In the genomic region with DNA sequence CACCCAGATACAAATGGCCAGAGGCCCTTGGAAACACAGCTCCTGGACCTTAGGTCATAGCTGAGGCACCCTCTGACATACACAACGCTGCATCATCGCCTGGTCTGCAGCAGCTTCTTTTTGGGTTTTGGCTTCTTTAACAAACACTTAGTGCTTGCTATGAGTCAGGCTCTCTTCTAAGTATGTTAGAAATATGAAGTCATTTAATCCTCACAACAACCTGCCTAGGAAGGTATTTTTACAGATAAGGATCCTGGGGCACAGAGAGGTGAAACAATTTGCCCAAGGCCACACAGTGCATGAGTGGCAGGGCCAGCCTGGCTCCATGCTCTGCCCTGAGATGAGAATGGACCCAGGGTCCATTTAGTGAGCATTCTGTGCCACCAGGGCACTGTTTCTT, we compare ENCODE assay signal across 13 cellular contexts.
DNase-seq lines count a peak whose midpoint lies in the region; ATAC-seq and TF ChIP-seq lines count a peak whose summit lies in the region.
"Had no signal": no experiment of that assay in that cellular context is flagged by ENCODE, and none has a peak within 500 bp of the region (broad histone marks: within the 10 kb centered on the region; RNA-seq: fewer than 3 reads in every experiment).

No MANE protein-coding gene starts in this region.

- H3K36me3 ChIP-seq in adipocyte (ENCODE audit: control insufficient read depth, insufficient read depth, low read length, severe bottlenecking) = no peaks in the 10 kb centered on the region
- H3K36me3 ChIP-seq: cardiac muscle cell, stomach had no signal

- no peak overlapping the region for H3K4me3 ChIP-seq in adipocyte (ENCODE audit: low read length)
- no peak overlapping the region for H3K4me3 ChIP-seq in fibroblast of mammary gland (ENCODE audit: control insufficient read depth, low read depth, low read length)
- H3K4me3 ChIP-seq: cardiac muscle cell, stomach had no signal

- POLR2A ChIA-PET in activated CD8-positive, alpha-beta T cell treated with anti-CD3 and anti-CD28 coated beads for 36 hours (lab: Charles Lee) = no interaction called here
- POLR2A ChIA-PET in activated CD8-positive, alpha-beta T cell treated with anti-CD3 and anti-CD28 coated beads, Interleukin-2, amount 10 ng/mL, durations not matched to agents 7 days and 5 days (lab: Charles Lee) = interaction anchor here (1.0 kb wide), 1 partner anchor 211 kb away, joined by 3 read pairs; no protein-coding TSS in a partner anchor

- intact Hi-C loops in activated CD8-positive, alpha-beta T cell treated with anti-CD3 and anti-CD28 coated beads for 36 hours (cut with micrococcal nuclease) = loop anchor here (5.0 kb wide), 1 partner anchor 102 kb away; no protein-coding TSS in a partner anchor

- peaks cover 25% of the 10 kb centered on the region for H3K4me1 ChIP-seq in adipocyte (ENCODE audit: control insufficient read depth, insufficient read depth, low read length)

- no peaks in the 10 kb centered on the region for H3K9me3 ChIP-seq in adipocyte (ENCODE audit: control insufficient read depth, low read length)
- H3K9me3 ChIP-seq: stomach had no signal

- H3K36me3 Mint-ChIP-seq in activated CD8-positive, alpha-beta T cell treated with anti-CD3 and anti-CD28 coated beads for 36 hours (ENCODE audit: low read depth) = no peaks in the 10 kb centered on the region
- no peaks in the 10 kb centered on the region for H3K36me3 Mint-ChIP-seq in activated CD8-positive, alpha-beta T cell treated with anti-CD3 and anti-CD28 coated beads, Interleukin-2, amount 10 ng/mL, durations not matched to agents 7 days and 5 days (ENCODE audit: low read depth)
- H3K36me3 Mint-ChIP-seq: CD8-positive, alpha-beta memory T cell had no signal

- no peaks in the 10 kb centered on the region for H3K9me3 Mint-ChIP-seq in activated CD8-positive, alpha-beta T cell treated with anti-CD3 and anti-CD28 coated beads for 36 hours
- no peaks in the 10 kb centered on the region for H3K9me3 Mint-ChIP-seq in activated CD8-positive, alpha-beta T cell treated with anti-CD3 and anti-CD28 coated beads, Interleukin-2, amount 10 ng/mL, durations not matched to agents 7 days and 5 days (ENCODE audit: insufficient read depth)

- no peak overlapping the region for H3K27ac Mint-ChIP-seq in activated CD8-positive, alpha-beta T cell treated with anti-CD3 and anti-CD28 coated beads for 36 hours
- H3K27ac Mint-ChIP-seq in activated CD8-positive, alpha-beta T cell treated with anti-CD3 and anti-CD28 coated beads, Interleukin-2, amount 10 ng/mL, durations not matched to agents 7 days and 5 days = no peak overlapping the region

- ATAC-seq in activated CD8-positive, alpha-beta T cell treated with anti-CD3 and anti-CD28 coated beads for 36 hours = peak; percentile 64
- no peak for ATAC-seq in activated CD8-positive, alpha-beta T cell treated with anti-CD3 and anti-CD28 coated beads, Interleukin-2, amount 10 ng/mL, durations not matched to agents 7 days and 5 days
- peak; percentile 31 for ATAC-seq in stimulated activated naive CD8-positive, alpha-beta T cell treated with anti-CD3 and anti-CD28 coated beads, Interleukin-15, Interleukin-2, amounts not matched to agents 100 U/mL and 50 U/mL, for 24 hours
- ATAC-seq in GM18858 (IDR thresholded peaks at IDR 0.05; ENCODE audit: unreplicated experiment) = no peak

- H3K9ac ChIP-seq in adipocyte (ENCODE audit: low read length) = no peak overlapping the region

- no peak for TF ChIP-seq CTCF in activated CD8-positive, alpha-beta T cell treated with anti-CD3 and anti-CD28 coated beads for 36 hours (IDR thresholded peaks at IDR 0.05)
- TF ChIP-seq CTCF in fibroblast of mammary gland (conservative IDR thresholded peaks at IDR 0.05; ENCODE audit: control insufficient read depth, insufficient read depth, low read depth, low read length) = no peak

- no peaks in the 10 kb centered on the region for H3K27me3 Mint-ChIP-seq in activated CD8-positive, alpha-beta T cell treated with anti-CD3 and anti-CD28 coated beads for 36 hours
- no peaks in the 10 kb centered on the region for H3K27me3 Mint-ChIP-seq in activated CD8-positive, alpha-beta T cell treated with anti-CD3 and anti-CD28 coated beads, Interleukin-2, amount 10 ng/mL, durations not matched to agents 7 days and 5 days (ENCODE audit: low read depth)

- CTCF ChIA-PET in activated CD8-positive, alpha-beta T cell treated with anti-CD3 and anti-CD28 coated beads for 36 hours (lab: Charles Lee) = interaction anchor here (1.0 kb wide), 1 partner anchor 416 kb away, joined by 5 read pairs; no protein-coding TSS in a partner anchor
- CTCF ChIA-PET in activated CD8-positive, alpha-beta T cell treated with anti-CD3 and anti-CD28 coated beads, Interleukin-2, amount 10 ng/mL, durations not matched to agents 7 days and 5 days (lab: Charles Lee) = interaction anchor here (0.9 to 4.4 kb wide), 6 partner anchors 109 to 492 kb away, joined by 3 to 32 read pairs (median 3); no protein-coding TSS in a partner anchor

- no peak overlapping the region for H3K4me3 Mint-ChIP-seq in activated CD8-positive, alpha-beta T cell treated with anti-CD3 and anti-CD28 coated beads for 36 hours
- H3K4me3 Mint-ChIP-seq in activated CD8-positive, alpha-beta T cell treated with anti-CD3 and anti-CD28 coated beads, Interleukin-2, amount 10 ng/mL, durations not matched to agents 7 days and 5 days = no peak overlapping the region
- H3K4me3 Mint-ChIP-seq: CD8-positive, alpha-beta memory T cell had no signal

- DNase-seq in activated CD8-positive, alpha-beta T cell treated with anti-CD3 and anti-CD28 coated beads for 36 hours = peak; percentile 43
- DNase-seq in activated CD8-positive, alpha-beta T cell treated with anti-CD3 and anti-CD28 coated beads, Interleukin-2, amount 10 ng/mL, durations not matched to agents 7 days and 5 days = no peak
- DNase-seq in adipocyte (ENCODE audit: low read depth) = peak; percentile 13
- DNase-seq in fibroblast of mammary gland (ENCODE audit: low read depth) = peak; percentile 65
- DNase-seq in stimulated activated naive CD8-positive, alpha-beta T cell treated with anti-CD3 and anti-CD28 coated beads, Interleukin-15, Interleukin-2, amounts not matched to agents 100 U/mL and 50 U/mL, for 24 hours = no peak
- DNase-seq in DMS 273 (lab: John Stamatoyannopoulos, UW; ENCODE audit: unreplicated experiment) = no peak
- DNase-seq in NCI-H1417 treated with DMSO at 0.1 percent for 48 hours (lab: John Stamatoyannopoulos, UW) = no peak
- DNase-seq: activated CD4-positive, alpha-beta T cell treated with anti-CD3 and anti-CD28 coated beads, Interleukin-2, amount 50 U/mL, for 4 hours; activated effector memory CD4-positive, alpha-beta T cell treated with Interleukin-2 at 50 U/mL for 16 hours; CD8-positive, alpha-beta memory T cell; stomach had no signal

- H3K27me3 ChIP-seq in adipocyte (replicated peaks; ENCODE audit: control insufficient read depth, insufficient read depth, low read length) = no peaks in the 10 kb centered on the region
- H3K27me3 ChIP-seq: cardiac muscle cell, stomach had no signal

- peaks cover 8% of the 10 kb centered on the region for H3K4me1 Mint-ChIP-seq in activated CD8-positive, alpha-beta T cell treated with anti-CD3 and anti-CD28 coated beads for 36 hours (ENCODE audit: low read depth)
- H3K4me1 Mint-ChIP-seq in activated CD8-positive, alpha-beta T cell treated with anti-CD3 and anti-CD28 coated beads, Interleukin-2, amount 10 ng/mL, durations not matched to agents 7 days and 5 days (ENCODE audit: low read depth) = peaks cover 14% of the 10 kb centered on the region

Comparison
In these comparisons a context has a peak if more than half of its experiments do, and no peak if none do; other contexts are left out.
1. ATAC-seq: peak in activated CD8-positive, alpha-beta T cell treated with anti-CD3 and anti-CD28 coated beads for 36 hours (single experiment) and stimulated activated naive CD8-positive, alpha-beta T cell treated with anti-CD3 and anti-CD28 coated beads, Interleukin-15, Interleukin-2, amounts not matched to agents 100 U/mL and 50 U/mL, for 24 hours (single experiment); none in activated CD8-positive, alpha-beta T cell treated with anti-CD3 and anti-CD28 coated beads, Interleukin-2, amount 10 ng/mL, durations not matched to agents 7 days and 5 days (single experiment) and GM18858 (single experiment).
2. DNase-seq: peak in activated CD8-positive, alpha-beta T cell treated with anti-CD3 and anti-CD28 coated beads for 36 hours (single experiment), adipocyte (single experiment) and fibroblast of mammary gland (single experiment); none in activated CD8-positive, alpha-beta T cell treated with anti-CD3 and anti-CD28 coated beads, Interleukin-2, amount 10 ng/mL, durations not matched to agents 7 days and 5 days (single experiment), stimulated activated naive CD8-positive, alpha-beta T cell treated with anti-CD3 and anti-CD28 coated beads, Interleukin-15, Interleukin-2, amounts not matched to agents 100 U/mL and 50 U/mL, for 24 hours (single experiment), DMS 273 (single experiment) and NCI-H1417 treated with DMSO at 0.1 percent for 48 hours (single experiment).